ENCODE assay signal across 29 cellular contexts in genomic region chr4:166680801-166681200, GRCh38.
"Had no signal": no experiment of that assay in that cellular context is flagged by ENCODE, and none has a peak within 500 bp of the region (broad histone marks: within the 10 kb centered on the region; RNA-seq: fewer than 3 reads in every experiment).

No MANE protein-coding gene starts in this region.

- DNase-seq: activated B cell treated with CpG ODN at 0.5 μM for 24 hours; activated CD4-positive, alpha-beta T cell treated with anti-CD3 and anti-CD28 coated beads for 48 hours; activated CD4-positive, alpha-beta T cell treated with anti-CD3 and anti-CD28 coated beads, Interleukin-2, amount 50 U/mL, for 1 hour; activated CD4-positive, alpha-beta T cell treated with anti-CD3 and anti-CD28 coated beads, Interleukin-2, amount 50 U/mL, for 48 hours; activated CD8-positive, alpha-beta memory T cell treated with anti-CD3 and anti-CD28 coated beads for 24 hours; activated CD8-positive, alpha-beta T cell treated with anti-CD3 and anti-CD28 coated beads for 36 hours; activated effector memory CD4-positive, alpha-beta T cell treated with anti-CD3 and anti-CD28 coated beads, Interleukin-2, amount 50 U/mL, for 16 hours; activated naive CD4-positive, alpha-beta T cell treated with anti-CD3 and anti-CD28 coated beads for 36 hours; activated naive CD8-positive, alpha-beta T cell treated with anti-CD3 and anti-CD28 coated beads for 36 hours; activated naive CD8-positive, alpha-beta T cell treated with anti-CD3 and anti-CD28 coated beads, Interleukin-2, amount 50 U/mL, for 24 hours; activated T-cell treated with anti-CD3 and anti-CD28 coated beads, Interleukin-2, amount 50 U/mL, for 4 hours; adrenal gland; amygdala; central memory CD4-positive, alpha-beta T cell; cerebellar nuclear complex; colonic mucosa; dorsolateral prefrontal cortex; effector memory CD8-positive, alpha-beta T cell; erythroblast; foreskin keratinocyte; gastrocnemius medialis; glutamatergic neuron; T-helper 1 cell; T-helper 17 cell; WERI-Rb-1 had no signal

- H3K27me3 ChIP-seq: adrenal gland, ascending aorta, breast epithelium, cardiac muscle cell, colonic mucosa, dorsolateral prefrontal cortex, esophagus muscularis mucosa, foreskin keratinocyte, gastrocnemius medialis had no signal

- H3K27ac ChIP-seq: adrenal gland, ascending aorta, breast epithelium, cardiac muscle cell, colonic mucosa, dorsolateral prefrontal cortex, esophagus muscularis mucosa, foreskin keratinocyte, gastrocnemius medialis, WERI-Rb-1 had no signal

- H3K4me1 ChIP-seq: adrenal gland, ascending aorta, breast epithelium, colonic mucosa, esophagus muscularis mucosa, foreskin keratinocyte, gastrocnemius medialis had no signal

- H3K36me3 ChIP-seq: adrenal gland, ascending aorta, cardiac muscle cell, colonic mucosa, esophagus muscularis mucosa, gastrocnemius medialis, WERI-Rb-1 had no signal

- H3K9me3 ChIP-seq: adrenal gland, ascending aorta, breast epithelium, colonic mucosa, esophagus muscularis mucosa, gastrocnemius medialis had no signal

- H3K4me3 ChIP-seq: adrenal gland, ascending aorta, breast epithelium, cardiac muscle cell, colonic mucosa, dorsolateral prefrontal cortex, esophagus muscularis mucosa, gastrocnemius medialis had no signal
